ENCODE assay signal across 24 cellular contexts in the genomic region with DNA sequence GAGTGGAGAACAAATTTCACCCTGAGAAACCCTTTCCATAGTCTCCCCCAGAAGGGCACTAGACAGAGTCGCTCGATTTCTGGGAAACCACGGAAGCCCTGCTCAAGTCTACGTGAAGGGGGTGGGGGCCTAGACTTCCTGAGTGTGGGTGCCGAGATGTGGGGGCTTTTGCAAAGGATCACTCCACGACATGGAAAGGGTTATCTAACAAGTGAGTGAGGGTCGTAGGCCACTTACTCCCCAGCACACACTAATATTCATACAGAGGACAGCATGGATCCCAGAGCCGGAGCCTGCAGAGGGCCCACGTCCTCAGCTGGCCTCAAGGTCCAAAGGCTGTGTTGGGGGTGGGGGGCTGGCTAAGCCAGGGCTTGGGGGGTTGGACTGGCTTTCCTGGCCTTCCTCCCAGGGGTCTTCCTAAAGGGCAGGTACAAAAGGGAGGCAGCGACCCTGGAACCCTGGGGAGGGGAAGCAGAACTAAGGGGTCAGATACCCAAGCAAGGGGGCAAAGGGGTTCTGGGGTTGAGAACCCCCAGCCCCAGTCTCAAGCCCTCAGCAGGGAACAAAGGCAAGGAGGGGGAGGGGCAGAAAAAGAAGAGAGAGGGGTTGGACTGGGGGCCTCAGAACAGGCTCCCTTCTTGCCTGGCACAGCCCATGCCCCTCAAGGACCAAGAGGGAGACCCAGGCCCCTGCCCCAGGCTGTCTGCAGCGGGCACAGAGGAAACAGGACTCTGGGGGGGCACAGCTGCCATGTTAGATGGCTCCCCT. TPM values are rescaled to one million over a fixed set of nuclear protein-coding genes. Genes with fewer than 3 reads are reported as not detected.
"Had no signal": no experiment of that assay in that cellular context is flagged by ENCODE, and none has a peak within 500 bp of the region (broad histone marks: within the 10 kb centered on the region; RNA-seq: fewer than 3 reads in every experiment).

No MANE protein-coding gene starts in this region.

- DNase-seq: activated CD4-positive, alpha-beta memory T cell treated with anti-CD3 and anti-CD28 coated beads, Interleukin-2, amount 10 ng/mL, durations not matched to agents 7 days and 5 days; activated CD4-positive, alpha-beta T cell treated with anti-CD3 and anti-CD28 coated beads for 36 hours; activated effector memory CD4-positive, alpha-beta T cell treated with Interleukin-2 at 50 U/mL for 16 hours; activated naive CD4-positive, alpha-beta T cell treated with anti-CD3 and anti-CD28 coated beads, Interleukin-2, amount 10 ng/mL, durations not matched to agents 7 days and 5 days; activated naive CD8-positive, alpha-beta T cell treated with anti-CD3 and anti-CD28 coated beads, Interleukin-2, amount 50 U/mL, for 24 hours; activated T-cell treated with anti-CD3 and anti-CD28 coated beads, Interleukin-2, amount 50 U/mL, for 4 hours; anterior cingulate cortex; erythroblast; foreskin melanocyte; glutamatergic neuron; kidney; midbrain; ovary; stimulated activated CD4-positive, alpha-beta T cell treated with anti-CD3 and anti-CD28 coated beads, Interleukin-4, amount 100 ng/mL, for 1 hour; stomach; trophoblast cell had no signal

- H3K27ac ChIP-seq: coronary artery, ovary, SK-N-MC, stomach had no signal

- H3K4me3 ChIP-seq: lung, ovary, SK-N-MC, smooth muscle cell had no signal

- H3K27ac Mint-ChIP-seq: activated CD4-positive, alpha-beta memory T cell treated with anti-CD3 and anti-CD28 coated beads, Interleukin-2, amount 10 ng/mL, durations not matched to agents 7 days and 5 days; activated CD4-positive, alpha-beta T cell treated with anti-CD3 and anti-CD28 coated beads for 36 hours; activated naive CD8-positive, alpha-beta T cell treated with anti-CD3 and anti-CD28 coated beads, Interleukin-2, amount 50 U/mL, for 24 hours had no signal

- H3K4me1 Mint-ChIP-seq: activated CD4-positive, alpha-beta memory T cell treated with anti-CD3 and anti-CD28 coated beads, Interleukin-2, amount 10 ng/mL, durations not matched to agents 7 days and 5 days; activated naive CD4-positive, alpha-beta T cell treated with anti-CD3 and anti-CD28 coated beads, Interleukin-2, amount 10 ng/mL, durations not matched to agents 7 days and 5 days had no signal

- H3K9me3 ChIP-seq: ovary, stomach had no signal

- H3K4me3 Mint-ChIP-seq: activated CD4-positive, alpha-beta memory T cell treated with anti-CD3 and anti-CD28 coated beads, Interleukin-2, amount 10 ng/mL, durations not matched to agents 7 days and 5 days; activated CD4-positive, alpha-beta T cell treated with anti-CD3 and anti-CD28 coated beads for 36 hours; activated naive CD4-positive, alpha-beta T cell treated with anti-CD3 and anti-CD28 coated beads, Interleukin-2, amount 10 ng/mL, durations not matched to agents 7 days and 5 days; activated naive CD8-positive, alpha-beta T cell treated with anti-CD3 and anti-CD28 coated beads, Interleukin-2, amount 50 U/mL, for 24 hours; activated T-cell treated with anti-CD3 and anti-CD28 coated beads, Interleukin-2, amount 50 U/mL, for 4 hours; central memory CD8-positive, alpha-beta T cell had no signal

- H3K9me3 Mint-ChIP-seq: activated CD4-positive, alpha-beta memory T cell treated with anti-CD3 and anti-CD28 coated beads, Interleukin-2, amount 10 ng/mL, durations not matched to agents 7 days and 5 days; activated naive CD4-positive, alpha-beta T cell treated with anti-CD3 and anti-CD28 coated beads, Interleukin-2, amount 10 ng/mL, durations not matched to agents 7 days and 5 days; activated naive CD8-positive, alpha-beta T cell treated with anti-CD3 and anti-CD28 coated beads, Interleukin-2, amount 50 U/mL, for 24 hours; activated T-cell treated with anti-CD3 and anti-CD28 coated beads, Interleukin-2, amount 50 U/mL, for 4 hours; central memory CD8-positive, alpha-beta T cell had no signal

- H3K36me3 Mint-ChIP-seq: activated naive CD4-positive, alpha-beta T cell treated with anti-CD3 and anti-CD28 coated beads, Interleukin-2, amount 10 ng/mL, durations not matched to agents 7 days and 5 days had no signal

- H3K36me3 ChIP-seq: ovary, stomach had no signal

- H3K27me3 ChIP-seq: ovary had no signal

RNA-seq across cellular contexts. Expression of a gene that starts 1.6 kb away (rescaled TPM):
- total RNA-seq: activated CD4-positive, alpha-beta memory T cell treated with anti-CD3 and anti-CD28 coated beads, Interleukin-2, amount 10 ng/mL, durations not matched to agents 7 days and 5 days; activated CD4-positive, alpha-beta T cell treated with anti-CD3 and anti-CD28 coated beads for 36 hours; activated T-cell treated with anti-CD3 and anti-CD28 coated beads, Interleukin-2, amount 50 U/mL, for 4 hours; kidney; left lobe of liver; lung; ovary; sciatic nerve; smooth muscle cell; T-helper 1 cell treated with Interleukin-12 subunit alpha and Interleukin-12 subunit beta and Interleukin-4 antibody, amounts not matched to agents 30 ng/mL and 1 ng/mL, for 36 hours had no signal
- polyA plus RNA-seq: lung, ovary, smooth muscle cell, stomach had no signal
